ENCODE assay signal across 8 cellular contexts in genomic region chr20:38926934-38927616, GRCh38. TPM values are rescaled to one million over a fixed set of nuclear protein-coding genes. Genes with fewer than 3 reads are reported as not detected.
DNase-seq lines count a peak whose midpoint lies in the region; ATAC-seq and TF ChIP-seq lines count a peak whose summit lies in the region.

No MANE protein-coding gene starts in this region.

- DNase-seq in trophoblast cell (no peak), GF-D8 (lab: John Stamatoyannopoulos, UW) (no peak), NCI-H226 (no peak), A172 (ENCODE audit: low spot score) (no peak)

- no peaks in the 10 kb centered on the region for H3K9me2 ChIP-seq in OCI-LY1 (ENCODE audit: low read depth, low read length)

- H3K4me2 ChIP-seq in OCI-LY1 (ENCODE audit: low read length) (peak overlapping the region; percentile 86), trophoblast cell (ENCODE audit: low read length) (peak overlapping the region; percentile 99)

- WGBS in esophagus, 2 donors, result 4 to 7% methylated on average over 27 of the region's 27 CpGs
- WGBS in trophoblast cell (ENCODE audit: extremely low coverage, insufficient coverage, insufficient read length), result no CpG with 5 or more reads among the region's 27 CpGs

- H3K14ac ChIP-seq in trophoblast cell (ENCODE audit: low read length), result peak overlapping the region; percentile 52

- H4K8ac ChIP-seq in trophoblast cell (ENCODE audit: low read depth, low read length), result peak overlapping the region; percentile 55

- H3K4ac ChIP-seq in trophoblast cell (ENCODE audit: low read depth, low read length), result peak overlapping the region; percentile 96

- no peaks in the 10 kb centered on the region for H3K27me3 ChIP-seq in OCI-LY1 (ENCODE audit: insufficient read depth, low read length)
- no peaks in the 10 kb centered on the region for H3K27me3 ChIP-seq in esophagus (ENCODE audit: control insufficient read depth in 1 of 2, insufficient read depth in 2 of 2, low read length in 2 of 2)
- H3K27me3 ChIP-seq in trophoblast cell (ENCODE audit: insufficient read depth, low read length), result no peaks in the 10 kb centered on the region

- H3K9me3 ChIP-seq in OCI-LY1 (ENCODE audit: low read length) (no peaks in the 10 kb centered on the region), esophagus (ENCODE audit: control insufficient read depth in 2 of 2, insufficient read depth in 1 of 2, low read depth in 1 of 2, low read length in 1 of 2) (no peaks in the 10 kb centered on the region), trophoblast cell (ENCODE audit: insufficient read depth, low read depth, low read length) (no peaks in the 10 kb centered on the region)

- H3K18ac ChIP-seq in trophoblast cell (ENCODE audit: low read length), result peak overlapping the region; percentile 92

- H3K79me1 ChIP-seq in trophoblast cell (ENCODE audit: low read length), result peaks cover 6% of the 10 kb centered on the region

- H4K20me1 ChIP-seq in OCI-LY1 (ENCODE audit: insufficient read depth, low read length), result no peaks in the 10 kb centered on the region

- H3K4me3 ChIP-seq in OCI-LY1 (ENCODE audit: low read depth, low read length, poor library complexity, severe bottlenecking) (peak overlapping the region; percentile 97), esophagus (ENCODE audit: low read depth in 1 of 2, low read length in 2 of 2) (peak overlapping the region; percentile 70 to 85), trophoblast cell (ENCODE audit: low read depth, low read length) (peak overlapping the region; percentile 95)

- no peak overlapping the region for H2BK12ac ChIP-seq in trophoblast cell (ENCODE audit: low read length)

- H3K9ac ChIP-seq in OCI-LY1 (ENCODE audit: low read length) (peak overlapping the region; percentile 96), trophoblast cell (ENCODE audit: low read length) (peak overlapping the region; percentile 90)

- H3K79me2 ChIP-seq in OCI-LY1 (ENCODE audit: insufficient read depth, low read length) (peaks cover 56% of the 10 kb centered on the region), trophoblast cell (ENCODE audit: control insufficient read depth, insufficient read depth, low read length, poor library complexity) (peaks cover 16% of the 10 kb centered on the region)

- no peaks in the 10 kb centered on the region for H3F3A ChIP-seq in OCI-LY1 (ENCODE audit: insufficient read depth, low read length)

- no peak overlapping the region for H2AK5ac ChIP-seq in trophoblast cell (ENCODE audit: low read length)

- peak overlapping the region; percentile 2 for H2BK5ac ChIP-seq in trophoblast cell (ENCODE audit: low read depth, low read length, poor library complexity)

- ATAC-seq in GM21423 (IDR thresholded peaks at IDR 0.05; ENCODE audit: unreplicated experiment), result peak; percentile 2

- peak overlapping the region; percentile 2 for H4K12ac ChIP-seq in trophoblast cell (ENCODE audit: low read depth, low read length)

- H2AFZ ChIP-seq in OCI-LY1 (ENCODE audit: low read length), result no peak overlapping the region
- H2AFZ ChIP-seq in trophoblast cell (ENCODE audit: insufficient read depth, low read length, poor library complexity), result peak overlapping the region; percentile 58

- peak overlapping the region; percentile 94 for H3K27ac ChIP-seq in C4-2B
- H3K27ac ChIP-seq in OCI-LY1 (ENCODE audit: low read depth, low read length, poor library complexity, severe bottlenecking), result peak overlapping the region; percentile 68
- peak overlapping the region; percentile 79 to 87 for H3K27ac ChIP-seq in esophagus (ENCODE audit: low read depth in 2 of 2, low read length in 1 of 2)
- no peak overlapping the region for H3K27ac ChIP-seq in trophoblast cell (ENCODE audit: low read depth, low read length)

- peak overlapping the region; percentile 8 for H2BK120ac ChIP-seq in trophoblast cell (ENCODE audit: insufficient read depth, low read length, poor library complexity)

- H4K91ac ChIP-seq in trophoblast cell (ENCODE audit: low read depth, low read length), result peak overlapping the region; percentile 76

- H3K23ac ChIP-seq in trophoblast cell (ENCODE audit: low read length), result no peak overlapping the region

- TF ChIP-seq CTCF in C4-2B (conservative IDR thresholded peaks at IDR 0.05) (no peak), OCI-LY1 (IDR thresholded peaks at IDR 0.05; ENCODE audit: low read length) (no peak)

- H3K36me3 ChIP-seq in OCI-LY1 (ENCODE audit: insufficient read depth, low read length) (peaks cover 21% of the 10 kb centered on the region; the same call in 1 of the 2 replicates), esophagus (ENCODE audit: control insufficient read depth in 2 of 2, insufficient read depth in 2 of 2, low read length in 1 of 2) (peaks cover 0 to 2% of the 10 kb centered on the region in 2 donors), trophoblast cell (ENCODE audit: control insufficient read depth in 1 of 2, insufficient read depth in 2 of 2, low read length in 2 of 2) (peaks cover 0 to 3% of the 10 kb centered on the region in 2 experiments)

- H3K4me1 ChIP-seq in OCI-LY1 (ENCODE audit: insufficient read depth, low read length, severe bottlenecking), result peaks cover 44% of the 10 kb centered on the region
- peaks cover 0 to 5% of the 10 kb centered on the region in 2 donors for H3K4me1 ChIP-seq in esophagus (ENCODE audit: control insufficient read depth in 2 of 2, insufficient read depth in 2 of 2, low read length in 1 of 2)
- H3K4me1 ChIP-seq in trophoblast cell (ENCODE audit: control insufficient read depth in 1 of 2, insufficient read depth in 2 of 2, low read length in 2 of 2), result peaks cover 7 to 17% of the 10 kb centered on the region in 2 experiments

RNA-seq across cellular contexts. Expression of gene FAM83D, which starts 0.9 kb away (rescaled TPM):
- polyA plus RNA-seq in esophagus, result 10 to 100 TPM; 32.6 to 62.0 TPM
- 63.6 and 64.0 TPM in 2 replicates for polyA plus RNA-seq in trophoblast cell (2013)
- 83.9 and 103 TPM in 2 replicates for total RNA-seq in A172 (2014; rRNA removed; shearing (Covaris generic))

RNA-seq across cellular contexts. Expression of gene DHX35, which starts 35.1 kb away (rescaled TPM):
- 1 to 10 TPM; 6.5 to 9.6 TPM for polyA plus RNA-seq in esophagus
- polyA plus RNA-seq in trophoblast cell (2013), result 4.1 and 5.0 TPM in 2 replicates
- 12.1 and 25.4 TPM in 2 replicates for total RNA-seq in A172 (2014; rRNA removed; shearing (Covaris generic))
